ENCODE assay signal across 8 cellular contexts in the genomic region with DNA sequence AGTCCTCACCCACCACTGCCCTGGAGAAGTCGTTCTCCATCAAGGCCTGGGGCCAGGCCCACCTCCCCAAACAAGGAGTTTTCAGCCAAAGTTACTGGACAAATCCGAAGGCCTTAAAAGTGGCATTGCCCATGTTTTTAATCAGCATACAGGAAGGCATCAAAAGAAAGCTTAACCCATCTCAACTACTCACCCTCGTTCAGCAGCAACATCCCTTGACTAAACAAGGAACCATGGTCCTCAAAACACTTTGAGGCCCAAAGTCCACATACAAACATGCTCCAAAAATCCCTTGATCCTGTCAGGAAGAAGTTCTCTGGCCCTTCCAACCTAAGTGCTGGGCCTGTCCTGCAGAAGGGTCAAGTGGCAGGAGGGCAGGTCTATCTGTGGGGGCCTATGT. TPM values are rescaled to one million over a fixed set of nuclear protein-coding genes. Genes with fewer than 3 reads are reported as not detected.
DNase-seq lines count a peak whose midpoint lies in the region; ATAC-seq and TF ChIP-seq lines count a peak whose summit lies in the region.

No MANE protein-coding gene starts in this region.

- peak overlapping the region; percentile 95 to 96 for H3K4me3 Mint-ChIP-seq in effector memory CD8-positive, alpha-beta T cell
- H3K4me3 Mint-ChIP-seq in neural crest cell = peak overlapping the region; percentile 97

- H3K4me2 ChIP-seq in BLaER1 = peak overlapping the region; percentile 96

- H3K9ac ChIP-seq in BLaER1 = peak overlapping the region; percentile 92

- H3K4me1 ChIP-seq in BLaER1 = peaks cover 76% of the 10 kb centered on the region

- H3K27me3 Mint-ChIP-seq in effector memory CD8-positive, alpha-beta T cell = no peaks in the 10 kb centered on the region
- no peaks in the 10 kb centered on the region for H3K27me3 Mint-ChIP-seq in neural crest cell (ENCODE audit: low read depth)

- no peak for TF ChIP-seq CTCF in neural crest cell (conservative IDR thresholded peaks at IDR 0.05)

- H3K9me3 ChIP-seq in BLaER1 (no peaks in the 10 kb centered on the region), MG63 (no peaks in the 10 kb centered on the region)

- ATAC-seq in effector memory CD8-positive, alpha-beta T cell (replicated peaks) = no peak
- ATAC-seq in HG02642 (IDR thresholded peaks at IDR 0.05; ENCODE audit: poor library complexity, unreplicated experiment) (no peak), HG03439 (IDR thresholded peaks at IDR 0.05; ENCODE audit: unreplicated experiment) (no peak)

- peaks cover 74 to 75% of the 10 kb centered on the region in 2 donors for H3K4me1 Mint-ChIP-seq in effector memory CD8-positive, alpha-beta T cell (ENCODE audit: low read depth in 2 of 2)
- H3K4me1 Mint-ChIP-seq in neural crest cell = peaks cover 45% of the 10 kb centered on the region

- H3K36me3 Mint-ChIP-seq in effector memory CD8-positive, alpha-beta T cell (ENCODE audit: insufficient read depth) = peaks cover 31% of the 10 kb centered on the region
- H3K36me3 Mint-ChIP-seq in neural crest cell (ENCODE audit: low read depth) = no peaks in the 10 kb centered on the region

- peak overlapping the region; percentile 90 for H3K27ac ChIP-seq in BLaER1

- DNase-seq in MG63 = no peak
- no peak for DNase-seq in effector memory CD8-positive, alpha-beta T cell
- no peak for DNase-seq in neural crest cell (ENCODE audit: low read depth, low spot score)
- no peak for DNase-seq in ureter (ENCODE audit: low spot score)
- no peak for DNase-seq in activated effector memory CD4-positive, alpha-beta T cell treated with anti-CD3 and anti-CD28 coated beads, Interleukin-2, amount 50 U/mL, for 16 hours

- no peaks in the 10 kb centered on the region for H3K9me3 Mint-ChIP-seq in effector memory CD8-positive, alpha-beta T cell
- no peaks in the 10 kb centered on the region for H3K9me3 Mint-ChIP-seq in neural crest cell

- H3K36me3 ChIP-seq in BLaER1 = peaks cover 41% of the 10 kb centered on the region
- H3K36me3 ChIP-seq in MG63 = peaks cover 29% of the 10 kb centered on the region

- H3K27me3 ChIP-seq in BLaER1 = no peaks in the 10 kb centered on the region
- no peaks in the 10 kb centered on the region for H3K27me3 ChIP-seq in MG63

- H3K4me3 ChIP-seq in BLaER1 = peak overlapping the region; percentile 95
- peak overlapping the region; percentile 95 for H3K4me3 ChIP-seq in MG63

- H4K20me1 ChIP-seq in BLaER1 = peaks cover 65% of the 10 kb centered on the region

- H3K27ac Mint-ChIP-seq in effector memory CD8-positive, alpha-beta T cell = peak overlapping the region; percentile 96 to 97
- H3K27ac Mint-ChIP-seq in neural crest cell (ENCODE audit: unreplicated experiment) = no peak overlapping the region

RNA-seq across cellular contexts. Expression of a gene that starts 1.6 kb away (rescaled TPM):
- total RNA-seq in MG63 (2014; rRNA removed; shearing (Covaris generic); ENCODE audit: low replicate concordance) = 316 and 357 TPM in 2 replicates
- total RNA-seq in neural crest cell (256 and 257 TPM in 2 replicates), ureter (284 TPM)
